ENCODE assay signal across 1 cellular context in the genomic region with DNA sequence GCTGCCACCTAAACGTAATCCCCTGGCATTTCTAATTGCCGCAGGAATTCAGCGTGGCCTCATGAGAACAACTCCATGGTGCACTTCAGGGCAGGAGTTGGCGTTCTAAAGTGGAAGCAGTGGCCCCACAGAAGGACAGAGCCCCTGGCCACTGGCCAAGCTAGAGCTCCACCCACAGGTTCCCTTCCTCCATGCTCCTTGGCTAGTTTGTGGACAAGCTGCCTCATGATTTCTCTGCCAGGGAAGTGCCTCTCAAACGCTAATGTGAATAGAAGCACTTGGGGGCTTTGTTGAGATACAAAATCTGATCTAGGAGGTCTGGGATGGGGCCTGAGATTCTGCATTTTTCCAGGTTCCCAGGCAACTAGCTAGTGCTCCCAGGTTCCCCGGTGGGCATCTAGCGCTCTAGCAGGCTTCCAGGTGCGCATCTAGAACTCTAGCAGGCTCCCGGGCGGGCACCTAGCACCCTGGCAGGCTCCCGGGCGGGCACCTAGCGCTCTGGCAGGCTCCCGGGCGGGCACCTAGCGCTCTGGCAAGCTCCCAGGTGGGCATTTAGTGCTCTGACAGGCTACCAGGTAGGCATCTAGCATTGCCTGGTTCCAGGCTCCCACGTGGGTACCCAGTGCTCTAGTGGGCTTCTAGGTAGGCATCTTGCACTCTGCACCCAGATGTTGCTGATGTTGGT.
TF ChIP-seq lines count a peak whose summit lies in the region.

No MANE protein-coding gene starts in this region.

TF ChIP-seq in H1, 55 proteins besides CTCF, POLR2A, EP300 and RAD21:
- TF ChIP-seq NANOG (IDR thresholded peaks at IDR 0.05; ENCODE audit: insufficient read depth, low read depth, low read length, poor library complexity, severe bottlenecking) (no peak), CBX8 (IDR thresholded peaks at IDR 0.05; ENCODE audit: borderline replicate concordance, low read depth, low read length) (no peak), JUND (IDR thresholded peaks at IDR 0.05; ENCODE audit: low read length) (no peak), CHD2 (IDR thresholded peaks at IDR 0.05; ENCODE audit: low read length) (no peak), SIRT6 (IDR thresholded peaks at IDR 0.05; ENCODE audit: low read length) (no peak), HDAC2 (IDR thresholded peaks at IDR 0.05; ENCODE audit: borderline replicate concordance in 1 of 2, low read depth in 2 of 2, low read length in 2 of 2) (no peak), SIX5 (IDR thresholded peaks at IDR 0.05; ENCODE audit: low read depth, low read length) (no peak), GABPA (IDR thresholded peaks at IDR 0.05; ENCODE audit: borderline replicate concordance, insufficient read depth, low read length) (no peak), EGR1 (IDR thresholded peaks at IDR 0.05; ENCODE audit: borderline replicate concordance, low read depth, low read length) (no peak), ASH2L (IDR thresholded peaks at IDR 0.05; ENCODE audit: low read length) (no peak)
- TF ChIP-seq, protein P1, sequence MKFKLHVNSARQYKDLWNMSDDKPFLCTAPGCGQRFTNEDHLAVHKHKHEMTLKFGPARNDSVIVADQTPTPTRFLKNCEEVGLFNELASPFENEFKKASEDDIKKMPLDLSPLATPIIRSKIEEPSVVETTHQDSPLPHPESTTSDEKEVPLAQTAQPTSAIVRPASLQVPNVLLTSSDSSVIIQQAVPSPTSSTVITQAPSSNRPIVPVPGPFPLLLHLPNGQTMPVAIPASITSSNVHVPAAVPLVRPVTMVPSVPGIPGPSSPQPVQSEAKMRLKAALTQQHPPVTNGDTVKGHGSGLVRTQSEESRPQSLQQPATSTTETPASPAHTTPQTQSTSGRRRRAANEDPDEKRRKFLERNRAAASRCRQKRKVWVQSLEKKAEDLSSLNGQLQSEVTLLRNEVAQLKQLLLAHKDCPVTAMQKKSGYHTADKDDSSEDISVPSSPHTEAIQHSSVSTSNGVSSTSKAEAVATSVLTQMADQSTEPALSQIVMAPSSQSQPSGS (IDR thresholded peaks at IDR 0.05; ENCODE audit: low read length): no peak
- TF ChIP-seq, protein P2, sequence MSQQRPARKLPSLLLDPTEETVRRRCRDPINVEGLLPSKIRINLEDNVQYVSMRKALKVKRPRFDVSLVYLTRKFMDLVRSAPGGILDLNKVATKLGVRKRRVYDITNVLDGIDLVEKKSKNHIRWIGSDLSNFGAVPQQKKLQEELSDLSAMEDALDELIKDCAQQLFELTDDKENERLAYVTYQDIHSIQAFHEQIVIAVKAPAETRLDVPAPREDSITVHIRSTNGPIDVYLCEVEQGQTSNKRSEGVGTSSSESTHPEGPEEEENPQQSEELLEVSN (IDR thresholded peaks at IDR 0.05): no peak
